In the genomic region with DNA sequence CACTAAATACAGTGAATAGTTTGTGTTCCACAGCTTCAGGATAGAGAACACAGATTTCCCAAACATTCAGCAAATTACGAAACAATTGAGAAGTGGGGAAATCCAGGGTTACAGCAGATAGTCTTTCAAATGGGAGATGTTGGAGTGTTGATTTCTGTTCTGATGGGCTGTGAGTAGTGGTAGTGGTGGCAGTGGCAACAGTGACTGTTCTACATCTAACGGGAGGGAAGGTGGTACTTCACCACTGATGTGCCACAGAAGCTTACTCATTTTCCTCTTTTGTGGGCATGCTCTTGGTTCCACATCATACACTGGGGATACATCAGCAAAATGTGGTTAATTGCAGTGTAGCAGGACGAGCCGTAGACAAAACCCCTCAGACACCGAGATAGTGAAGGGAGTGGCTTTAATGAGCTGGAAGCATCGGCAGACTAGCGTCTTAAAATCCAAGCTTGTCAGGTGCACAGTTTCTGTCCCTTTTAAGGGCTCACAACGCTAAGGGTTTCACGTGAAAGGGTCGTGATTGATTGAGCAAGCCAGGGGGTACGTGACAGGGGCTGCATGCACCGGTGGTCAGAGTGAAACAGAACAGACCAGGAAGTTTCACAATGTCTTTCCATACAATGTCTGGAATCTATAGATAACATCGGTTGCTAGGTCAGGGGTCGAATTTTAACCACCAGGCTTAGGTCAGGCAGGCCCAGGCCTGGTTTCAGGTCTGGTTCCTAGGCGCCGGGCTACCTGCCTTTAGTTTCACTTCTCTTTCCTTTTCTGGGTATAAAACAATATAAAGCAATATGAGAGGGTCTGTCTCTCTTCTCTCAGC, we compare ENCODE assay signal across 1 cellular context.
TF ChIP-seq lines count a peak whose summit lies in the region.

No MANE protein-coding gene starts in this region.

TF ChIP-seq in GM23338, 12 proteins besides CTCF, POLR2A, EP300 and RAD21 (continued from another document):
- TF ChIP-seq, protein P1, sequence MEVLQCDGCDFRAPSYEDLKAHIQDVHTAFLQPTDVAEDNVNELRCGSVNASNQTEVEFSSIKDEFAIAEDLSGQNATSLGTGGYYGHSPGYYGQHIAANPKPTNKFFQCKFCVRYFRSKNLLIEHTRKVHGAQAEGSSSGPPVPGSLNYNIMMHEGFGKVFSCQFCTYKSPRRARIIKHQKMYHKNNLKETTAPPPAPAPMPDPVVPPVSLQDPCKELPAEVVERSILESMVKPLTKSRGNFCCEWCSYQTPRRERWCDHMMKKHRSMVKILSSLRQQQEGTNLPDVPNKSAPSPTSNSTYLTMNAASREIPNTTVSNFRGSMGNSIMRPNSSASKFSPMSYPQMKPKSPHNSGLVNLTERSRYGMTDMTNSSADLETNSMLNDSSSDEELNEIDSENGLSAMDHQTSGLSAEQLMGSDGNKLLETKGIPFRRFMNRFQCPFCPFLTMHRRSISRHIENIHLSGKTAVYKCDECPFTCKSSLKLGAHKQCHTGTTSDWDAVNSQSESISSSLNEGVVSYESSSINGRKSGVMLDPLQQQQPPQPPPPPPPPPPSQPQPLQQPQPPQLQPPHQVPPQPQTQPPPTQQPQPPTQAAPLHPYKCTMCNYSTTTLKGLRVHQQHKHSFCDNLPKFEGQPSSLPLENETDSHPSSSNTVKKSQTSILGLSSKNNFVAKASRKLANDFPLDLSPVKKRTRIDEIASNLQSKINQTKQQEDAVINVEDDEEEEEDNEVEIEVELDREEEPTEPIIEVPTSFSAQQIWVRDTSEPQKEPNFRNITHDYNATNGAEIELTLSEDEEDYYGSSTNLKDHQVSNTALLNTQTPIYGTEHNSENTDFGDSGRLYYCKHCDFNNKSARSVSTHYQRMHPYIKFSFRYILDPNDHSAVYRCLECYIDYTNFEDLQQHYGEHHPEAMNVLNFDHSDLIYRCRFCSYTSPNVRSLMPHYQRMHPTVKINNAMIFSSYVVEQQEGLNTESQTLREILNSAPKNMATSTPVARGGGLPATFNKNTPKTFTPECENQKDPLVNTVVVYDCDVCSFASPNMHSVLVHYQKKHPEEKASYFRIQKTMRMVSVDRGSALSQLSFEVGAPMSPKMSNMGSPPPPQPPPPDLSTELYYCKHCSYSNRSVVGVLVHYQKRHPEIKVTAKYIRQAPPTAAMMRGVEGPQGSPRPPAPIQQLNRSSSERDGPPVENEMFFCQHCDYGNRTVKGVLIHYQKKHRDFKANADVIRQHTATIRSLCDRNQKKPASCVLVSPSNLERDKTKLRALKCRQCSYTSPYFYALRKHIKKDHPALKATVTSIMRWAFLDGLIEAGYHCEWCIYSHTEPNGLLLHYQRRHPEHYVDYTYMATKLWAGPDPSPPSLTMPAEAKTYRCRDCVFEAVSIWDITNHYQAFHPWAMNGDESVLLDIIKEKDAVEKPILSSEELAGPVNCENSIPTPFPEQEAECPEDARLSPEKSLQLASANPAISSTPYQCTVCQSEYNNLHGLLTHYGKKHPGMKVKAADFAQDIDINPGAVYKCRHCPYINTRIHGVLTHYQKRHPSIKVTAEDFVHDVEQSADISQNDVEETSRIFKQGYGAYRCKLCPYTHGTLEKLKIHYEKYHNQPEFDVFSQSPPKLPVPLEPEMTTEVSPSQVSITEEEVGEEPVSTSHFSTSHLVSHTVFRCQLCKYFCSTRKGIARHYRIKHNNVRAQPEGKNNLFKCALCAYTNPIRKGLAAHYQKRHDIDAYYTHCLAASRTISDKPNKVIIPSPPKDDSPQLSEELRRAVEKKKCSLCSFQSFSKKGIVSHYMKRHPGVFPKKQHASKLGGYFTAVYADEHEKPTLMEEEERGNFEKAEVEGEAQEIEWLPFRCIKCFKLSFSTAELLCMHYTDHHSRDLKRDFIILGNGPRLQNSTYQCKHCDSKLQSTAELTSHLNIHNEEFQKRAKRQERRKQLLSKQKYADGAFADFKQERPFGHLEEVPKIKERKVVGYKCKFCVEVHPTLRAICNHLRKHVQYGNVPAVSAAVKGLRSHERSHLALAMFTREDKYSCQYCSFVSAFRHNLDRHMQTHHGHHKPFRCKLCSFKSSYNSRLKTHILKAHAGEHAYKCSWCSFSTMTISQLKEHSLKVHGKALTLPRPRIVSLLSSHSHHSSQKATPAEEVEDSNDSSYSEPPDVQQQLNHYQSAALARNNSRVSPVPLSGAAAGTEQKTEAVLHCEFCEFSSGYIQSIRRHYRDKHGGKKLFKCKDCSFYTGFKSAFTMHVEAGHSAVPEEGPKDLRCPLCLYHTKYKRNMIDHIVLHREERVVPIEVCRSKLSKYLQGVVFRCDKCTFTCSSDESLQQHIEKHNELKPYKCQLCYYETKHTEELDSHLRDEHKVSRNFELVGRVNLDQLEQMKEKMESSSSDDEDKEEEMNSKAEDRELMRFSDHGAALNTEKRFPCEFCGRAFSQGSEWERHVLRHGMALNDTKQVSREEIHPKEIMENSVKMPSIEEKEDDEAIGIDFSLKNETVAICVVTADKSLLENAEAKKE (CRISPR knock-in tag; IDR thresholded peaks at IDR 0.05) = no peak
- TF ChIP-seq, protein P2, sequence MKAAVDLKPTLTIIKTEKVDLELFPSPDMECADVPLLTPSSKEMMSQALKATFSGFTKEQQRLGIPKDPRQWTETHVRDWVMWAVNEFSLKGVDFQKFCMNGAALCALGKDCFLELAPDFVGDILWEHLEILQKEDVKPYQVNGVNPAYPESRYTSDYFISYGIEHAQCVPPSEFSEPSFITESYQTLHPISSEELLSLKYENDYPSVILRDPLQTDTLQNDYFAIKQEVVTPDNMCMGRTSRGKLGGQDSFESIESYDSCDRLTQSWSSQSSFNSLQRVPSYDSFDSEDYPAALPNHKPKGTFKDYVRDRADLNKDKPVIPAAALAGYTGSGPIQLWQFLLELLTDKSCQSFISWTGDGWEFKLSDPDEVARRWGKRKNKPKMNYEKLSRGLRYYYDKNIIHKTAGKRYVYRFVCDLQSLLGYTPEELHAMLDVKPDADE (IDR thresholded peaks at IDR 0.05) = no peak
- TF ChIP-seq ZNF114 (CRISPR knock-in tag; IDR thresholded peaks at IDR 0.05) = no peak
- no peak for TF ChIP-seq JUNB (IDR thresholded peaks at IDR 0.05; ENCODE audit: unreplicated experiment)
- no peak for TF ChIP-seq POLR2AphosphoS5 (IDR thresholded peaks at IDR 0.05; ENCODE audit: low read depth)
- no peak for TF ChIP-seq CREB1 (CRISPR knock-in tag; IDR thresholded peaks at IDR 0.05; ENCODE audit: low read depth)
